Comparison of ENCODE assay signal across 9 cellular contexts in genomic region chr7:133051066-133051465, GRCh38. TPM values are rescaled to one million over a fixed set of nuclear protein-coding genes. Genes with fewer than 3 reads are reported as not detected.
DNase-seq lines count a peak whose midpoint lies in the region; ATAC-seq lines count a peak whose summit lies in the region.
"Had no signal": no experiment of that assay in that cellular context is flagged by ENCODE, and none has a peak within 500 bp of the region (broad histone marks: within the 10 kb centered on the region; RNA-seq: fewer than 3 reads in every experiment).

No MANE protein-coding gene starts in this region.

- H3K4me3 ChIP-seq in NT2/D1 (ENCODE audit: insufficient read length, low read depth): no peak overlapping the region
- H3K4me3 ChIP-seq: dorsolateral prefrontal cortex had no signal

- ATAC-seq in GM19043 (IDR thresholded peaks at IDR 0.05; ENCODE audit: low read depth, unreplicated experiment) (peak; percentile 63), HG02571 (IDR thresholded peaks at IDR 0.05; ENCODE audit: unreplicated experiment) (no peak), GM19035 (IDR thresholded peaks at IDR 0.05; ENCODE audit: unreplicated experiment) (no peak)

- H3K36me3 ChIP-seq in NT2/D1 (ENCODE audit: insufficient read depth, insufficient read length, low read length): peaks cover 3% of the 10 kb centered on the region

- H3K4me1 ChIP-seq in NT2/D1 (ENCODE audit: insufficient read depth, insufficient read length): no peaks in the 10 kb centered on the region

- no peak overlapping the region for H3K9ac ChIP-seq in NT2/D1 (ENCODE audit: insufficient read length, low read depth)

- no peaks in the 10 kb centered on the region for H3K27me3 ChIP-seq in NT2/D1 (ENCODE audit: insufficient read depth, insufficient read length)
- H3K27me3 ChIP-seq: dorsolateral prefrontal cortex had no signal

- H3K9me3 ChIP-seq in NT2/D1 (ENCODE audit: insufficient read depth, low read length): no peaks in the 10 kb centered on the region

- in situ Hi-C loops in ACHN (cut with HindIII; ENCODE audit: low pct_ligation_motif_present, low pct_unique_long_range_greater_than_20kb, low sequenced_read_pairs): no loop called here

- peak; percentile 72 for DNase-seq in ACHN
- DNase-seq in NT2/D1 (ENCODE audit: low read depth, low spot score): peak; percentile 16
- peak; percentile 21 for DNase-seq in germinal center (ENCODE audit: low spot score)
- no peak for DNase-seq in occipital lobe (lab: John Stamatoyannopoulos, UW)
- DNase-seq in putamen (ENCODE audit: low spot score): no peak

RNA-seq across cellular contexts. Expression of gene CHCHD3, which starts 30.8 kb away (rescaled TPM):
- 55.1 TPM for total RNA-seq in occipital lobe

Comparison
In these comparisons a context has a peak if more than half of its experiments do, and no peak if none do; other contexts are left out.
1. DNase-seq: peak in ACHN (single experiment), NT2/D1 (single experiment) and germinal center (single experiment); none in occipital lobe (single experiment) and putamen (single experiment).